ENCODE assay signal across 9 cellular contexts in the genomic region with DNA sequence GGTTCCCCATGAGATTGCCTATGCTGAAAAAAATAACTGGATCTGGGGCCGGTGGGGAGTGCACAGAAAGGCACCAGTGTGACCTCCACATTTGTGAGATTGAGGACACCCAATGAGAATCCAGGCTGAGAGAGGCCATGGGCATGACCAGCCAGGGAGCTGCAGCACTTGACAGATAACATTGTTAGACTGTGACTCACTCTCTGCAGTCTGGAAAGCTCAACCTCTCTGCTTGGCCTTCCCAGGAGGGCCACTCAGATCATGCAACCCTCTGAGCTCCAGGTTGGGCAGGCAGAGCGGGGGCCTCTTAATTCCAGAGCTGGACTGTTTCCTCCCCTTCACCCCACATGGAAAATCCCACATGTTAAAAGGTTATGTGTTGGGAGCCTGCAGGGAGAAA. TPM values are rescaled to one million over a fixed set of nuclear protein-coding genes. Genes with fewer than 3 reads are reported as not detected.
A peak's percentile ranks its signal among the peaks of the same experiment; 100 is the strongest.
DNase-seq lines count a peak whose midpoint lies in the region; ATAC-seq and TF ChIP-seq lines count a peak whose summit lies in the region.
"Had no signal": no experiment of that assay in that cellular context is flagged by ENCODE, and none has a peak within 500 bp of the region (broad histone marks: within the 10 kb centered on the region; RNA-seq: fewer than 3 reads in every experiment).

No MANE protein-coding gene starts in this region.

- no peaks in the 10 kb centered on the region for H3K36me3 Mint-ChIP-seq in T-cell

- POLR2A ChIA-PET in T-cell (lab: Charles Lee): no interaction called here

- intact Hi-C loops in ovary (cut with DNase I): no loop called here

- no peaks in the 10 kb centered on the region for H3K36me3 ChIP-seq in ovary

- no peaks in the 10 kb centered on the region for H3K4me1 Mint-ChIP-seq in T-cell

- no peaks in the 10 kb centered on the region for H3K27me3 ChIP-seq in ovary

- no peaks in the 10 kb centered on the region for H3K9me3 ChIP-seq in ovary

- no peaks in the 10 kb centered on the region for H3K9me3 Mint-ChIP-seq in T-cell

- WGBS in ovary, 3 donors: 3 to 10% (median 3%) methylated on average over 2 of the region's 2 CpGs

- DNase-seq in EL (peak; percentile 92), RKO (ENCODE audit: low spot score) (peak; percentile 70), fibroblast of mammary gland (ENCODE audit: low read depth) (peak; percentile 83), ovary (peak; percentile 22 to 61 (median 44)), NCI-H1048 (lab: John Stamatoyannopoulos, UW) (no peak), midbrain (lab: John Stamatoyannopoulos, UW) (no peak), T-cell (no peak)
- DNase-seq: SHP77 treated with DMSO at 0.1 percent for 48 hours had no signal

- H3K4me1 ChIP-seq in ovary (ENCODE audit: insufficient read depth): peaks cover 5% of the 10 kb centered on the region

- H3K4me3 Mint-ChIP-seq in T-cell: no peak overlapping the region

- H3K4me3 ChIP-seq in fibroblast of mammary gland (ENCODE audit: control insufficient read depth, low read depth, low read length): no peak overlapping the region
- no peak overlapping the region for H3K4me3 ChIP-seq in ovary

- no peak for TF ChIP-seq EP300 in ovary (IDR thresholded peaks at IDR 0.05)

- no peak for TF ChIP-seq CTCF in fibroblast of mammary gland (conservative IDR thresholded peaks at IDR 0.05; ENCODE audit: control insufficient read depth, insufficient read depth, low read depth, low read length)
- no peak for TF ChIP-seq CTCF in ovary (IDR thresholded peaks at IDR 0.05)

- no peak for ATAC-seq in GM18498 (IDR thresholded peaks at IDR 0.05; ENCODE audit: unreplicated experiment)
- ATAC-seq in T-cell (replicated peaks in 1 of 4): no peak

- CTCF ChIA-PET in T-cell (lab: Charles Lee): no interaction called here

- H3K27ac ChIP-seq in ovary: no peak overlapping the region

- H3K27me3 Mint-ChIP-seq in T-cell: peaks cover 0 to 10% of the 10 kb centered on the region in 2 donors

- no peak for TF ChIP-seq POLR2A in ovary (IDR thresholded peaks at IDR 0.05)

- no peak overlapping the region for H3K27ac Mint-ChIP-seq in T-cell

RNA-seq across cellular contexts. Expression of a gene that starts 30.1 kb away (rescaled TPM):
- total RNA-seq in ovary (10 to 100 TPM in 3 of 7 donors, 1 to 10 TPM in 4; 1.6 to 12.5 (median 9.3) TPM), T-cell (under 1 TPM in 3 of 5 donors, not detected in 2; 0.20 to 0.38 (median 0.38) TPM)
- polyA plus RNA-seq in ovary: 1 to 10 TPM in 1 of 2 donors, under 1 TPM in 1; 0.08 to 5.3 TPM

Comparison
In these comparisons a context has a peak if more than half of its experiments do, and no peak if none do; other contexts are left out.
1. DNase-seq: peak in EL (single experiment), RKO (single experiment), fibroblast of mammary gland (single experiment) and ovary (5 of 5); none in NCI-H1048 (single experiment), midbrain (single experiment) and T-cell (0 of 34).